22 cellular contexts compared by ENCODE assay signal in genomic region chr22:47176573-47177333, GRCh38.
A peak's percentile ranks its signal among the peaks of the same experiment; 100 is the strongest.
DNase-seq lines count a peak whose midpoint lies in the region; ATAC-seq, FAIRE-seq and TF ChIP-seq lines count a peak whose summit lies in the region.
"Had no signal": no experiment of that assay in that cellular context is flagged by ENCODE, and none has a peak within 500 bp of the region (broad histone marks: within the 10 kb centered on the region; RNA-seq: fewer than 3 reads in every experiment).

No MANE protein-coding gene starts in this region.

- ATAC-seq in stimulated activated naive CD8-positive, alpha-beta T cell treated with anti-CD3 and anti-CD28 coated beads, Interleukin-15, amount 100 ng/mL, for 72 hours, result peak; percentile 73
- ATAC-seq in stimulated activated naive CD8-positive, alpha-beta T cell treated with anti-CD3 and anti-CD28 coated beads, Interleukin-15, Interleukin-2, amounts not matched to agents 100 U/mL and 50 U/mL, for 24 hours, result no peak
- ATAC-seq in aorta (ENCODE audit: low FRiP score) (no peak), GM18519 (IDR thresholded peaks at IDR 0.05; ENCODE audit: low FRiP score, unreplicated experiment) (no peak)
- ATAC-seq: activated CD8-positive, alpha-beta memory T cell treated with anti-CD3 and anti-CD28 coated beads, Interleukin-2, amount 10 ng/mL, durations not matched to agents 7 days and 5 days; HCT116; PC-3 had no signal

- H3K9me3 Mint-ChIP-seq in stimulated activated naive CD8-positive, alpha-beta T cell treated with anti-CD3 and anti-CD28 coated beads, Interleukin-15, amount 100 ng/mL, for 72 hours, result peaks cover 0 to 16% of the 10 kb centered on the region in 2 donors
- H3K9me3 Mint-ChIP-seq: activated CD4-positive, alpha-beta T cell treated with anti-CD3 and anti-CD28 coated beads, Interleukin-2, amount 10 ng/mL, durations not matched to agents 24 days and 14 days had no signal

- WGBS in aorta, 2 donors, result 91 to 94% methylated on average over 24 of the region's 24 CpGs

- no peaks in the 10 kb centered on the region for H3K27me3 ChIP-seq in aorta (ENCODE audit: control insufficient read depth in 1 of 2, insufficient read depth in 2 of 2, low read length in 1 of 2)
- H3K27me3 ChIP-seq: breast epithelium had no signal

- no peak for TF ChIP-seq CTCF in kidney (IDR thresholded peaks at IDR 0.05; ENCODE audit: borderline replicate concordance, extremely low read depth, insufficient read depth)

- H3K4me1 ChIP-seq in kidney (ENCODE audit: control insufficient read depth in 1 of 2, insufficient read depth in 1 of 2, low read depth in 1 of 2, low read length in 2 of 2) (no peaks in the 10 kb centered on the region), aorta (ENCODE audit: control insufficient read depth in 1 of 2, insufficient read depth in 2 of 2, low read length in 2 of 2) (no peaks in the 10 kb centered on the region)
- H3K4me1 ChIP-seq: breast epithelium had no signal

- no peaks in the 10 kb centered on the region for H3K9me3 ChIP-seq in kidney (ENCODE audit: control insufficient read depth in 1 of 2, low read length in 2 of 2)
- H3K9me3 ChIP-seq in aorta (ENCODE audit: control insufficient read depth, low read length), result peaks cover 2% of the 10 kb centered on the region
- H3K9me3 ChIP-seq: thoracic aorta had no signal

- H3K4me3 Mint-ChIP-seq in stimulated activated naive CD8-positive, alpha-beta T cell treated with anti-CD3 and anti-CD28 coated beads, Interleukin-15, amount 100 ng/mL, for 72 hours, result no peak overlapping the region
- H3K4me3 Mint-ChIP-seq: activated CD4-positive, alpha-beta T cell treated with anti-CD3 and anti-CD28 coated beads, Interleukin-2, amount 10 ng/mL, durations not matched to agents 24 days and 14 days; activated CD8-positive, alpha-beta memory T cell treated with anti-CD3 and anti-CD28 coated beads, Interleukin-2, amount 10 ng/mL, durations not matched to agents 7 days and 5 days had no signal

- DNase-seq in stimulated activated naive CD8-positive, alpha-beta T cell treated with anti-CD3 and anti-CD28 coated beads, Interleukin-15, amount 100 ng/mL, for 72 hours, result no peak
- DNase-seq in stimulated activated naive CD8-positive, alpha-beta T cell treated with anti-CD3 and anti-CD28 coated beads, Interleukin-15, Interleukin-2, amounts not matched to agents 100 U/mL and 50 U/mL, for 24 hours, result no peak
- DNase-seq in kidney (peak; percentile 54), posterior cingulate gyrus (peak in 7 of 10 donors; percentile 3 to 67 (median 23)), aorta (peak; percentile 33 to 59), GM19239 (ENCODE audit: insufficient read length, low spot score) (no peak), NCI-H2081 (lab: John Stamatoyannopoulos, UW) (no peak)
- DNase-seq: activated CD4-positive, alpha-beta T cell treated with anti-CD3 and anti-CD28 coated beads, Interleukin-2, amount 10 ng/mL, durations not matched to agents 24 days and 14 days; activated CD8-positive, alpha-beta memory T cell treated with anti-CD3 and anti-CD28 coated beads, Interleukin-2, amount 10 ng/mL, durations not matched to agents 7 days and 5 days; CD4-positive, alpha-beta memory T cell; GDM1; IMR-90; NCI-H1105 treated with DMSO at 0.1 percent for 48 hours; NCI-H2081 treated with DMSO at 0.1 percent for 48 hours; NCI-H446; occipital lobe; PC-3; SIG-M5 had no signal

- H3K27ac Mint-ChIP-seq in stimulated activated naive CD8-positive, alpha-beta T cell treated with anti-CD3 and anti-CD28 coated beads, Interleukin-15, amount 100 ng/mL, for 72 hours, result no peak overlapping the region
- H3K27ac Mint-ChIP-seq: activated CD4-positive, alpha-beta T cell treated with anti-CD3 and anti-CD28 coated beads, Interleukin-2, amount 10 ng/mL, durations not matched to agents 24 days and 14 days; activated CD8-positive, alpha-beta memory T cell treated with anti-CD3 and anti-CD28 coated beads, Interleukin-2, amount 10 ng/mL, durations not matched to agents 7 days and 5 days; CD4-positive, alpha-beta memory T cell had no signal

- H3K27ac ChIP-seq in kidney (ENCODE audit: low read depth in 2 of 2, low read length in 2 of 2) (no peak overlapping the region), aorta (ENCODE audit: low read depth in 1 of 2, low read length in 2 of 2) (no peak overlapping the region)
- H3K27ac ChIP-seq: breast epithelium, thoracic aorta had no signal

- H3K36me3 ChIP-seq in kidney (ENCODE audit: control insufficient read depth in 1 of 2, insufficient read depth in 2 of 2, low read length in 2 of 2), result peaks cover 0 to 2% of the 10 kb centered on the region in 2 donors
- H3K36me3 ChIP-seq in aorta (ENCODE audit: control insufficient read depth in 1 of 2, insufficient read depth in 2 of 2, low read length in 1 of 2), result peaks cover 0 to 6% of the 10 kb centered on the region in 2 donors
- H3K36me3 ChIP-seq: breast epithelium had no signal

- H3K9ac ChIP-seq in kidney (ENCODE audit: low read length in 2 of 2), result no peak overlapping the region

- no peaks in the 10 kb centered on the region for H3K4me1 Mint-ChIP-seq in stimulated activated naive CD8-positive, alpha-beta T cell treated with anti-CD3 and anti-CD28 coated beads, Interleukin-15, amount 100 ng/mL, for 72 hours
- H3K4me1 Mint-ChIP-seq: activated CD4-positive, alpha-beta T cell treated with anti-CD3 and anti-CD28 coated beads, Interleukin-2, amount 10 ng/mL, durations not matched to agents 24 days and 14 days; activated CD8-positive, alpha-beta memory T cell treated with anti-CD3 and anti-CD28 coated beads, Interleukin-2, amount 10 ng/mL, durations not matched to agents 7 days and 5 days; CD4-positive, alpha-beta memory T cell had no signal

- H3K27me3 Mint-ChIP-seq in stimulated activated naive CD8-positive, alpha-beta T cell treated with anti-CD3 and anti-CD28 coated beads, Interleukin-15, amount 100 ng/mL, for 72 hours, result no peaks in the 10 kb centered on the region
- H3K27me3 Mint-ChIP-seq: activated CD4-positive, alpha-beta T cell treated with anti-CD3 and anti-CD28 coated beads, Interleukin-2, amount 10 ng/mL, durations not matched to agents 24 days and 14 days; activated CD8-positive, alpha-beta memory T cell treated with anti-CD3 and anti-CD28 coated beads, Interleukin-2, amount 10 ng/mL, durations not matched to agents 7 days and 5 days; CD4-positive, alpha-beta memory T cell had no signal

- no peak for FAIRE-seq in kidney (lab: Jason Lieb, UNC)
- no peak for FAIRE-seq in GM19239 (lab: Jason Lieb, UNC)

- H3K4me3 ChIP-seq in kidney (ENCODE audit: low read length in 2 of 2), result no peak overlapping the region
- H3K4me3 ChIP-seq in aorta (ENCODE audit: low read length in 2 of 2), result no peak overlapping the region
- H3K4me3 ChIP-seq: breast epithelium, thoracic aorta had no signal

- intact Hi-C loops in kidney (cut with DNase I), result no loop called here
- intact Hi-C loops in posterior cingulate gyrus (cut with DNase I), result no loop called here
- intact Hi-C loops in aorta (cut with DNase I), result no loop called here

Comparison
In these comparisons a context has a peak if more than half of its experiments do, and no peak if none do; other contexts are left out.
1. DNase-seq: peak in kidney (single experiment), posterior cingulate gyrus (7 of 10) and aorta (2 of 2); none in stimulated activated naive CD8-positive, alpha-beta T cell treated with anti-CD3 and anti-CD28 coated beads, Interleukin-15, amount 100 ng/mL, for 72 hours (0 of 2), stimulated activated naive CD8-positive, alpha-beta T cell treated with anti-CD3 and anti-CD28 coated beads, Interleukin-15, Interleukin-2, amounts not matched to agents 100 U/mL and 50 U/mL, for 24 hours (single experiment), GM19239 (single experiment) and NCI-H2081 (0 of 2).